Comparison of ENCODE assay signal across 8 cellular contexts in genomic region chr19:44498988-44499387, GRCh38. TPM values are rescaled to one million over a fixed set of nuclear protein-coding genes. Genes with fewer than 3 reads are reported as not detected.
A peak's percentile ranks its signal among the peaks of the same experiment; 100 is the strongest.
DNase-seq lines count a peak whose midpoint lies in the region; ATAC-seq, FAIRE-seq and TF ChIP-seq lines count a peak whose summit lies in the region.

No MANE protein-coding gene starts in this region.

- no TSS peak for BruUV-seq in IMR-90 (replicated peaks; lab: Mats Ljungman, UMichigan)

- no peak for TF ChIP-seq POLR2A in IMR-90 (IDR thresholded peaks at IDR 0.05; ENCODE audit: low read depth, low read length)

- H3K9ac ChIP-seq in IMR-90 (ENCODE audit: low read depth, low read length): no peak overlapping the region

- peaks cover 0 to 4% of the 10 kb centered on the region in 2 donors for H3K27me3 Mint-ChIP-seq in CD4-positive, alpha-beta memory T cell
- no peaks in the 10 kb centered on the region for H3K27me3 Mint-ChIP-seq in central memory CD8-positive, alpha-beta T cell
- H3K27me3 Mint-ChIP-seq in nephron progenitor cell (ENCODE audit: low read depth, poor library complexity): peaks cover 18% of the 10 kb centered on the region

- H3K27me3 ChIP-seq in CD4-positive, alpha-beta memory T cell (ENCODE audit: insufficient read depth, low read length): no peaks in the 10 kb centered on the region
- no peaks in the 10 kb centered on the region for H3K27me3 ChIP-seq in IMR-90 (ENCODE audit: control insufficient read depth, insufficient read depth, low read length)

- H3K14ac ChIP-seq in IMR-90 (replicated peaks; ENCODE audit: low read depth, low read length): no peak overlapping the region

- H4K91ac ChIP-seq in IMR-90 (ENCODE audit: insufficient read depth, low read depth, low read length): no peak overlapping the region

- H4K20me1 ChIP-seq in IMR-90 (ENCODE audit: insufficient read depth, low read length): peaks cover 3% of the 10 kb centered on the region; the same call in 1 of the 2 replicates

- H3K36me3 ChIP-seq in CD4-positive, alpha-beta memory T cell (ENCODE audit: insufficient read depth, low read length): peaks cover 23% of the 10 kb centered on the region
- peaks cover 32% of the 10 kb centered on the region for H3K36me3 ChIP-seq in IMR-90 (ENCODE audit: control insufficient read depth, insufficient read depth, low read length)

- H4K5ac ChIP-seq in IMR-90 (ENCODE audit: low read depth, low read length): no peak overlapping the region

- dilution Hi-C loops in IMR-90 (cut with HindIII; ENCODE audit: low sequenced_read_pairs, unreplicated experiment): no loop called here

- no peaks in the 10 kb centered on the region for H3K9me1 ChIP-seq in IMR-90 (ENCODE audit: insufficient read depth, low read length)

- peak overlapping the region; percentile 50 for H2AK9ac ChIP-seq in IMR-90 (replicated peaks; ENCODE audit: low read depth, low read length, poor library complexity)

- FAIRE-seq in GM19239 (lab: Jason Lieb, UNC) (no peak), D721Med (lab: Jason Lieb, UNC) (no peak)

- H3K9me3 ChIP-seq in CD4-positive, alpha-beta memory T cell (ENCODE audit: control insufficient read depth in 1 of 2, low read length in 2 of 2): peaks cover 5 to 39% of the 10 kb centered on the region in 2 donors
- H3K9me3 ChIP-seq in IMR-90 (ENCODE audit: control insufficient read depth, insufficient read depth, low read length): peaks cover 47% of the 10 kb centered on the region

- H3K23ac ChIP-seq in IMR-90 (ENCODE audit: low read depth, low read length): no peak overlapping the region

- 96% methylated on average over 9 of the region's 9 CpGs; no CpG with 5 or more reads in 1 of the 2 experiments for WGBS in IMR-90 (ENCODE audit: extremely low coverage in 2 of 2, insufficient read length in 1 of 2), 2 experiments

- no peak overlapping the region for H3K4ac ChIP-seq in IMR-90 (ENCODE audit: low read depth, low read length)

- H2BK20ac ChIP-seq in IMR-90 (ENCODE audit: low read depth, low read length): no peak overlapping the region

- intact Hi-C loops in CD4-positive, alpha-beta memory T cell (cut with micrococcal nuclease): no loop called here
- intact Hi-C loops in IMR-90 (cut with micrococcal nuclease): no loop called here

- peaks cover 64 to 70% of the 10 kb centered on the region in 2 donors for H3K36me3 Mint-ChIP-seq in CD4-positive, alpha-beta memory T cell
- H3K36me3 Mint-ChIP-seq in central memory CD8-positive, alpha-beta T cell (ENCODE audit: insufficient read depth): peaks cover 29% of the 10 kb centered on the region
- peaks cover 68% of the 10 kb centered on the region for H3K36me3 Mint-ChIP-seq in nephron progenitor cell (ENCODE audit: low read depth)

- no peak overlapping the region for H2BK120ac ChIP-seq in IMR-90 (ENCODE audit: low read depth, low read length)

- H4K8ac ChIP-seq in IMR-90 (ENCODE audit: low read depth in 2 of 2, low read length in 2 of 2): no peak overlapping the region

- H3K4me3 Mint-ChIP-seq in CD4-positive, alpha-beta memory T cell: peak overlapping the region; percentile 94 to 97 (median 96)
- H3K4me3 Mint-ChIP-seq in central memory CD8-positive, alpha-beta T cell: peak overlapping the region; percentile 97
- peak overlapping the region; percentile 95 for H3K4me3 Mint-ChIP-seq in nephron progenitor cell

- TF ChIP-seq CTCF in IMR-90 (conservative IDR thresholded peaks at IDR 0.05; ENCODE audit: low read depth, low read length) (no peak), nephron progenitor cell (IDR thresholded peaks at IDR 0.05) (no peak), D721Med (IDR thresholded peaks at IDR 0.05; ENCODE audit: insufficient read depth, missing control alignments) (no peak)

- no peak overlapping the region for H3K18ac ChIP-seq in IMR-90 (ENCODE audit: low read depth, low read length)

- peaks cover 25% of the 10 kb centered on the region for H3K4me1 ChIP-seq in CD4-positive, alpha-beta memory T cell (ENCODE audit: insufficient read depth, low read length)
- peaks cover 6% of the 10 kb centered on the region for H3K4me1 ChIP-seq in IMR-90 (ENCODE audit: control insufficient read depth, insufficient read depth, low read length)

- H2AK5ac ChIP-seq in IMR-90 (ENCODE audit: low read depth, low read length): no peak overlapping the region

- H3K9me3 Mint-ChIP-seq in CD4-positive, alpha-beta memory T cell: peaks cover 9 to 88% (median 62%) of the 10 kb centered on the region in 8 donors
- peaks cover 37% of the 10 kb centered on the region for H3K9me3 Mint-ChIP-seq in central memory CD8-positive, alpha-beta T cell
- peaks cover 89% of the 10 kb centered on the region for H3K9me3 Mint-ChIP-seq in nephron progenitor cell

- peaks cover 29 to 44% of the 10 kb centered on the region in 2 experiments for H3K79me1 ChIP-seq in IMR-90 (ENCODE audit: low read depth in 1 of 2, low read length in 2 of 2)

- in situ Hi-C loops in IMR-90 (cut with MboI; ENCODE audit: low sequenced_read_pairs): loop anchor here (25.0 kb wide), 1 partner anchor 637 kb away; no protein-coding TSS in a partner anchor

- POLR2A ChIA-PET in CD4-positive, alpha-beta memory T cell (lab: Charles Lee; ENCODE audit: partially characterized antibody): interaction anchor here (1.0 kb wide), 1 partner anchor 334 kb away, joined by 3 read pairs; the partner anchor contains the start of gene ZNF226
- POLR2A ChIA-PET in IMR-90 (lab: Charles Lee; ENCODE audit: unreplicated experiment): no interaction called here

- H2BK15ac ChIP-seq in IMR-90 (ENCODE audit: low read depth, low read length): no peak overlapping the region

- H3K4me1 Mint-ChIP-seq in CD4-positive, alpha-beta memory T cell: peaks cover 16 to 46% (median 34%) of the 10 kb centered on the region in 4 donors
- H3K4me1 Mint-ChIP-seq in central memory CD8-positive, alpha-beta T cell: peaks cover 49% of the 10 kb centered on the region
- peaks cover 11% of the 10 kb centered on the region for H3K4me1 Mint-ChIP-seq in nephron progenitor cell

- H2BK5ac ChIP-seq in IMR-90 (ENCODE audit: low read depth, low read length, poor library complexity, severe bottlenecking): no peak overlapping the region

- peak overlapping the region; percentile 17 to 89 for H3K4me3 ChIP-seq in CD4-positive, alpha-beta memory T cell (ENCODE audit: low read length in 2 of 2)
- H3K4me3 ChIP-seq in IMR-90 (ENCODE audit: insufficient read depth, low read depth, low read length): no peak overlapping the region

- ATAC-seq in IMR-90 (ENCODE audit: low read depth): no peak
- no peak for ATAC-seq in central memory CD8-positive, alpha-beta T cell (replicated peaks; ENCODE audit: extremely low read depth, poor library complexity, severe bottlenecking)

- no peak overlapping the region for H3K56ac ChIP-seq in IMR-90 (ENCODE audit: extremely low read depth, insufficient read depth, low read length)

- CTCF ChIA-PET in CD4-positive, alpha-beta memory T cell (lab: Charles Lee; ENCODE audit: partially characterized antibody): interaction anchor here (1.4 kb wide), 1 partner anchor 830 kb away, joined by 3 read pairs; no protein-coding TSS in a partner anchor
- CTCF ChIA-PET in IMR-90 (lab: Yijun Ruan, JAX): no interaction called here

- DNase-seq in CD4-positive, alpha-beta memory T cell: no peak
- DNase-seq in IMR-90: no peak
- no peak for DNase-seq in central memory CD8-positive, alpha-beta T cell (ENCODE audit: low spot score in 2 of 2)
- DNase-seq in nephron progenitor cell: no peak
- no peak for DNase-seq in NCI-H69 (lab: John Stamatoyannopoulos, UW)
- DNase-seq in GM19239 (ENCODE audit: insufficient read length, low spot score): no peak
- DNase-seq in D721Med (ENCODE audit: insufficient read length, low spot score): no peak
- DNase-seq in NCI-H82 treated with DMSO at 0.1 percent for 48 hours (lab: John Stamatoyannopoulos, UW; ENCODE audit: unreplicated experiment): no peak

- peak overlapping the region; percentile 58 for H2AFZ ChIP-seq in IMR-90 (replicated peaks; ENCODE audit: low read length, poor library complexity)

- H3K4me2 ChIP-seq in IMR-90 (ENCODE audit: low read depth, low read length): peak overlapping the region; percentile 66; the same call in 1 of the 2 replicates

- H3K27ac Mint-ChIP-seq in CD4-positive, alpha-beta memory T cell: peak overlapping the region in 2 of 7 donors; percentile 42 to 86
- peak overlapping the region; percentile 94 for H3K27ac Mint-ChIP-seq in central memory CD8-positive, alpha-beta T cell (ENCODE audit: low read depth)
- no peak overlapping the region for H3K27ac Mint-ChIP-seq in nephron progenitor cell

- TF ChIP-seq RAD21 in IMR-90 (IDR thresholded peaks at IDR 0.05; ENCODE audit: low read length): no peak

- H3K27ac ChIP-seq in CD4-positive, alpha-beta memory T cell (ENCODE audit: low read depth, low read length): no peak overlapping the region
- H3K27ac ChIP-seq in IMR-90 (ENCODE audit: insufficient read depth, low read length): no peak overlapping the region

TF ChIP-seq in IMR-90, 13 proteins besides CTCF, POLR2A, EP300 and RAD21 (continues in another document):
- TF ChIP-seq SMC3 (IDR thresholded peaks at IDR 0.05; ENCODE audit: low read depth, low read length) (no peak), CEBPB (IDR thresholded peaks at IDR 0.05; ENCODE audit: low read depth, low read length) (no peak)

RNA-seq across cellular contexts. Expression of gene ZNF180, which starts 1.3 kb away (rescaled TPM):
- 10 to 100 TPM; 17.1 to 18.0 TPM for total RNA-seq in CD4-positive, alpha-beta memory T cell
- polyA plus RNA-seq in CD4-positive, alpha-beta memory T cell: 10 to 100 TPM in 1 of 2 donors, 1 to 10 TPM in 1; 5.2 to 10.8 TPM
- total RNA-seq in IMR-90 (2012; rRNA removed): 9.7 and 26.3 TPM in 2 replicates
- 2.8 and 3.4 TPM in 2 replicates for polyA plus RNA-seq in IMR-90 (2012; rRNA removed)
- polyA plus RNA-seq in IMR-90 (2012; cell fraction: cytosol; rRNA removed): 6.3 and 14.3 TPM in 2 replicates
- 2.0 and 3.0 TPM in 2 replicates for polyA plus RNA-seq in IMR-90 (2012; cell fraction: nucleus; rRNA removed; ENCODE audit: low replicate concordance)

RNA-seq across cellular contexts. Expression of gene CEACAM20, which starts 30.5 kb away (rescaled TPM):
- not detected for total RNA-seq in CD4-positive, alpha-beta memory T cell
- not detected for polyA plus RNA-seq in CD4-positive, alpha-beta memory T cell
- total RNA-seq in IMR-90 (2012; rRNA removed): not detected in 2 replicates
- not detected in 2 replicates for polyA plus RNA-seq in IMR-90 (2012; rRNA removed)
- polyA plus RNA-seq in IMR-90 (2012; cell fraction: cytosol; rRNA removed): not detected in 2 replicates
- 0.05 TPM in 1 of 2 replicates, not detected in the other for polyA plus RNA-seq in IMR-90 (2012; cell fraction: nucleus; rRNA removed; ENCODE audit: low replicate concordance)

RNA-seq across cellular contexts. Expression of gene ZNF229, which starts 50.7 kb away (rescaled TPM):
- under 1 TPM; 0.58 to 0.69 TPM for total RNA-seq in CD4-positive, alpha-beta memory T cell
- 1 to 10 TPM in 1 of 2 donors, under 1 TPM in 1; 0.16 to 1.6 TPM for polyA plus RNA-seq in CD4-positive, alpha-beta memory T cell
- total RNA-seq in IMR-90 (2012; rRNA removed): 13.1 and 17.6 TPM in 2 replicates
- polyA plus RNA-seq in IMR-90 (2012; rRNA removed): 3.0 and 3.4 TPM in 2 replicates
- 0.85 and 2.8 TPM in 2 replicates for polyA plus RNA-seq in IMR-90 (2012; cell fraction: cytosol; rRNA removed)
- 2.3 and 5.5 TPM in 2 replicates for polyA plus RNA-seq in IMR-90 (2012; cell fraction: nucleus; rRNA removed; ENCODE audit: low replicate concordance)
